Comparison of ENCODE assay signal across 1 cellular context in the genomic region with DNA sequence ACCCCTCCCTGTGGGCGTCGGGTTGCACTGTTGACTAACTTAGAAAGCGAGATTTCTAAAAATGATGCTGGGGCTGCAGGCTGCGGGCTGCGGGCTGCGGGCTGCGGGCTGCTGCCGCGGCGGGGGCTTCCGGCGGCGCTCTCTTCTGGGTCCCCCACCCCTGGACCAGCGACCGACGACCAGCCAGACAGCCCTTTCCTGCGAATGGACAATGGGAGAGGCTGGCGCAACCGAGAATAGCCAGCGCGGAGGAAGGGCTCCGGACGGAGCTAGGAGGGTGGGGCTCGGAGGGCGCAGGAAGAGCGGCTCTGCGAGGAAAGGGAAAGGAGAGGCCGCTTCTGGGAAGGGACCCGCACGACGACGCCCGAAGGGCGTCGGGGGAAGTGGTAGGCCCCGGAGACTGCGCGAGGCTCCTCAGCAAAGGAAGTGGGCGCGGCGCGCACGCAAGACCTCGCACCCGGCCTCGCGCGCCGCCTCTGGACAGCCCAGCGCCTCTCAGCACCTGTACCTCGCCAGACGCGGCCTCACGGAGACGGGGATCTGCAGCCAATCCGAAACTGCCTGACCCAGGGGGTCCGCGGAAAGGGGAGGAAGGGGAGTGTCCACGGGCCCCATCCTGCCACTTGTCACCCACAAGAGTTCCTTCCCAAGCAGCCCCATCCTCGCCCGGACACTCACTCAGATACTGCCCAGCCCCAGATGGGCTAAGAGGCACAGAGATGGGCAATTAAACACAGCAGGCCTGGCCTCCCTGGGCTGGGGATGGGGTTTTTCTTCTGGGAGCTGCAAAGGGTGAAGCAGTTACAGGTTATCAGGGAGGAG.
TF ChIP-seq lines count a peak whose summit lies in the region.

No MANE protein-coding gene starts in this region.

TF ChIP-seq in IMR-90, 13 proteins besides CTCF, POLR2A, EP300 and RAD21 (continued from another document):
- TF ChIP-seq ELK1 (IDR thresholded peaks at IDR 0.05; ENCODE audit: borderline replicate concordance, low read depth, low read length) (no peak), FOS (IDR thresholded peaks at IDR 0.05; ENCODE audit: low read depth, low read length) (no peak)
